9 cellular contexts compared by ENCODE assay signal in the genomic region with DNA sequence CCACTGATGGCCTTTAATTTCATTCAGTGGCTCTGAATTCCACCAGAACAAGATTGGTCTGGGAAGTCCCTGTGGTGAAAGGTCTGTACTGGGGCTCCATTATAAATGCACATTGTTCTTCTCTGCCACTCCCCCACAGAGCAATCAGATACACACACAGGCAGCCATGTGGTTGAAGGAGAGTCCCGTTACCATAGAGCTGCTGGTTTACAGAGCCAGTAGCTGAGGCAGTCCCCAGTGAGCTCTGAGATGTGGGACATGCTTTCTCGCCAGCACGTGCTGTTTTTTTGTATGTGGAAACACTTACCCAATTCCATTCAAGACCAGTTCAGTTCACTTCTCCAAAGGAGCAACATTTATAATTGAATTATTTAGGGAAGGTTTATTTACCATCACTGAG.
DNase-seq lines count a peak whose midpoint lies in the region; ATAC-seq lines count a peak whose summit lies in the region.
"Had no signal": no experiment of that assay in that cellular context is flagged by ENCODE, and none has a peak within 500 bp of the region (broad histone marks: within the 10 kb centered on the region; RNA-seq: fewer than 3 reads in every experiment).

No MANE protein-coding gene starts in this region.

- ATAC-seq in HG02852 (IDR thresholded peaks at IDR 0.05; ENCODE audit: unreplicated experiment) (peak; percentile 85), HG02763 (IDR thresholded peaks at IDR 0.05; ENCODE audit: unreplicated experiment) (no peak)

- DNase-seq in NCI-H2171 treated with DMSO at 0.1 percent for 48 hours (lab: John Stamatoyannopoulos, UW) (peak; percentile 43), NCI-H2171 (lab: John Stamatoyannopoulos, UW) (no peak), SK-MEL-5 (ENCODE audit: low read depth, low spot score) (peak; percentile 32), pons (ENCODE audit: low spot score) (peak; percentile 70)
- DNase-seq in effector CD8-positive, alpha-beta T cell (lab: John Stamatoyannopoulos, UW): no peak
- no peak for DNase-seq in stimulated activated CD4-positive, alpha-beta T cell treated with anti-CD3 and anti-CD28 coated beads, Interleukin-12 subunit alpha, Interleukin-12 subunit beta, amount 100 ng/mL, for 4 hours
- DNase-seq: IMR-90 had no signal

- in situ Hi-C loops in SK-MEL-5 (cut with HindIII; ENCODE audit: low pct_unique_long_range_greater_than_20kb, low sequenced_read_pairs): no loop called here

Comparison
In these comparisons a context has a peak if more than half of its experiments do, and no peak if none do; other contexts are left out.
1. DNase-seq: peak in NCI-H2171 treated with DMSO at 0.1 percent for 48 hours (single experiment), SK-MEL-5 (single experiment) and pons (single experiment); none in NCI-H2171 (single experiment), effector CD8-positive, alpha-beta T cell (single experiment) and stimulated activated CD4-positive, alpha-beta T cell treated with anti-CD3 and anti-CD28 coated beads, Interleukin-12 subunit alpha, Interleukin-12 subunit beta, amount 100 ng/mL, for 4 hours (single experiment).